13 cellular contexts compared by ENCODE assay signal in genomic region chr9:686381-686813, GRCh38.
DNase-seq lines count a peak whose midpoint lies in the region; ATAC-seq and TF ChIP-seq lines count a peak whose summit lies in the region.
"Had no signal": no experiment of that assay in that cellular context is flagged by ENCODE, and none has a peak within 500 bp of the region (broad histone marks: within the 10 kb centered on the region; RNA-seq: fewer than 3 reads in every experiment).

No MANE protein-coding gene starts in this region.

- ATAC-seq in heart right ventricle (peak in 7 of 8 donors; percentile 17 to 80 (median 54)), sciatic nerve (peak; percentile 67), HG02938 (IDR thresholded peaks at IDR 0.05; ENCODE audit: unreplicated experiment) (no peak)
- ATAC-seq in activated naive CD4-positive, alpha-beta T cell treated with anti-CD3 and anti-CD28 coated beads, Interleukin-2, amount 50 U/mL, for 72 hours = no peak

- H3K4me3 ChIP-seq in astrocyte of the cerebellum (ENCODE audit: low read depth, low read length) = peak overlapping the region; percentile 49
- H3K4me3 ChIP-seq in heart right ventricle = no peak overlapping the region

- WGBS in heart right ventricle, 2 donors = 52 to 62% methylated on average over 6 of the region's 6 CpGs

- H3K27ac ChIP-seq in heart right ventricle = peak overlapping the region in 7 of 10 donors; percentile 6 to 72 (median 63)

- no peaks in the 10 kb centered on the region for H3K9me3 Mint-ChIP-seq in activated naive CD4-positive, alpha-beta T cell treated with anti-CD3 and anti-CD28 coated beads, Interleukin-2, amount 50 U/mL, for 72 hours
- H3K9me3 Mint-ChIP-seq: activated CD4-positive, alpha-beta memory T cell treated with anti-CD3 and anti-CD28 coated beads, Interleukin-2, amount 10 ng/mL, durations not matched to agents 7 days and 5 days; activated naive CD4-positive, alpha-beta T cell treated with anti-CD3 and anti-CD28 coated beads, Interleukin-2, amount 50 U/mL, for 24 hours; stimulated activated naive CD8-positive, alpha-beta T cell treated with anti-CD3 and anti-CD28 coated beads, Interleukin-15, Interleukin-2, amounts not matched to agents 100 ng/mL and 50 ng/mL, for 24 hours had no signal

- H3K27me3 ChIP-seq in heart right ventricle = no peaks in the 10 kb centered on the region

- H3K27ac Mint-ChIP-seq in activated naive CD4-positive, alpha-beta T cell treated with anti-CD3 and anti-CD28 coated beads, Interleukin-2, amount 50 U/mL, for 72 hours = no peak overlapping the region
- H3K27ac Mint-ChIP-seq: activated CD4-positive, alpha-beta memory T cell treated with anti-CD3 and anti-CD28 coated beads, Interleukin-2, amount 10 ng/mL, durations not matched to agents 7 days and 5 days; activated naive CD4-positive, alpha-beta T cell treated with anti-CD3 and anti-CD28 coated beads, Interleukin-2, amount 50 U/mL, for 24 hours; stimulated activated naive CD8-positive, alpha-beta T cell treated with anti-CD3 and anti-CD28 coated beads, Interleukin-15, Interleukin-2, amounts not matched to agents 100 ng/mL and 50 ng/mL, for 24 hours had no signal

- DNase-seq in Daoy (ENCODE audit: low read depth) (peak; percentile 75), astrocyte of the cerebellum (ENCODE audit: low read depth) (no peak), heart right ventricle (no peak), sciatic nerve (ENCODE audit: low spot score) (no peak), NCI-H2196 (lab: John Stamatoyannopoulos, UW; ENCODE audit: unreplicated experiment) (no peak), islet precursor cell (no peak)
- DNase-seq in activated naive CD4-positive, alpha-beta T cell treated with anti-CD3 and anti-CD28 coated beads, Interleukin-2, amount 50 U/mL, for 72 hours (ENCODE audit: low spot score in 2 of 2) = no peak
- DNase-seq: activated CD4-positive, alpha-beta memory T cell treated with anti-CD3 and anti-CD28 coated beads, Interleukin-2, amount 10 ng/mL, durations not matched to agents 7 days and 5 days; NCI-H1105 treated with DMSO at 0.1 percent for 48 hours; SW 1271 had no signal

- in situ Hi-C loops in astrocyte of the cerebellum (cut with HindIII; ENCODE audit: low sequenced_read_pairs) = no loop called here

- no peaks in the 10 kb centered on the region for H3K9me3 ChIP-seq in heart right ventricle

- TF ChIP-seq CTCF in astrocyte of the cerebellum (IDR thresholded peaks at IDR 0.05; ENCODE audit: low read depth, low read length, missing control alignments) = no peak
- TF ChIP-seq CTCF in heart right ventricle (IDR thresholded peaks at IDR 0.05) = no peak

- no peaks in the 10 kb centered on the region for H3K36me3 Mint-ChIP-seq in activated naive CD4-positive, alpha-beta T cell treated with anti-CD3 and anti-CD28 coated beads, Interleukin-2, amount 50 U/mL, for 72 hours

- intact Hi-C loops in heart right ventricle (cut with DNase I) (no loop called here), sciatic nerve (cut with DNase I) (no loop called here)

- H3K36me3 ChIP-seq in heart right ventricle = no peaks in the 10 kb centered on the region

- H3K4me1 ChIP-seq in heart right ventricle = peaks cover 3 to 66% (median 55%) of the 10 kb centered on the region in 9 donors

Comparison
In these comparisons a context has a peak if more than half of its experiments do, and no peak if none do; other contexts are left out.
1. ATAC-seq: peak in heart right ventricle (7 of 8) and sciatic nerve (single experiment); none in HG02938 (single experiment) and activated naive CD4-positive, alpha-beta T cell treated with anti-CD3 and anti-CD28 coated beads, Interleukin-2, amount 50 U/mL, for 72 hours (0 of 2).